In the genomic region with DNA sequence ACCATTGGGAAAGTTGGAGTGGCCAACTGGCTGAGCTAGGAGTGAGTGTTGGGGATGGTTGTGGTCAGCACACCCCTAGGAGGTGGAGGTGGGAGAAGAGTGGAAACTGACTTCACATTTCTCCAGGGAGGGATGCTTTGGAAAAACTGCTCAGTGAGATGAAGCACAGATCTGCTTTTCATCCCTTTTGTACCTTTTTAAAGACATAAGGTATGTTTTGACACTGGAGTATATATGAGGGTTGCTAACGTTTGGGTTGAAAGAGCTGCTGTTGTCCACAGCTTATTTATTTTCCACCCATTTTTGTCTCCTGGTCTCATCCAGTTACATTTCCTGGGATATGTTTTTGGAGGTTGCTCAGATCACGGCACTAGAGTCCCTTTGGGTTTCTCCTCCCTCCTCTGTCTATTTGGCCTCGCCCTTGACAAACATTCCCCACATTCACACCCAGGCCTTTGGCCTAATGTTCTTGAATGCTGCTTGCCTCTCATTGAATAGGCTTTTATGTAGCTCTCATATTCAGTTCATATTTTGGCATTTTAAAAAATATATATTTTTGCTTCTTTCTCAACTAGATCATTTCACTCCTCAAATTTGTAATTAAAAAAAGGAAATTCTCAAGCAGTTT, we compare ENCODE assay signal across 15 cellular contexts. TPM values are rescaled to one million over a fixed set of nuclear protein-coding genes. Genes with fewer than 3 reads are reported as not detected.
DNase-seq lines count a peak whose midpoint lies in the region; ATAC-seq and TF ChIP-seq lines count a peak whose summit lies in the region.
"Had no signal": no experiment of that assay in that cellular context is flagged by ENCODE, and none has a peak within 500 bp of the region (broad histone marks: within the 10 kb centered on the region; RNA-seq: fewer than 3 reads in every experiment).

No MANE protein-coding gene starts in this region.

- intact Hi-C loops in naive thymus-derived CD4-positive, alpha-beta T cell (cut with micrococcal nuclease), result no loop called here

- H3K9ac ChIP-seq in Loucy (ENCODE audit: low read depth, low read length, poor library complexity, severe bottlenecking), result peak overlapping the region; percentile 62

- peaks cover 19% of the 10 kb centered on the region for H3K36me3 Mint-ChIP-seq in effector memory CD8-positive, alpha-beta T cell (ENCODE audit: insufficient read depth)
- H3K36me3 Mint-ChIP-seq in naive thymus-derived CD4-positive, alpha-beta T cell, result peaks cover 0 to 31% (median 4%) of the 10 kb centered on the region in 5 donors

- peak overlapping the region; percentile 51 for H3K4me3 ChIP-seq in Loucy (ENCODE audit: low read length, poor library complexity, severe bottlenecking)
- no peak overlapping the region for H3K4me3 ChIP-seq in naive thymus-derived CD4-positive, alpha-beta T cell (ENCODE audit: low read length)
- H3K4me3 ChIP-seq: dorsolateral prefrontal cortex, thoracic aorta had no signal

- ATAC-seq in effector memory CD8-positive, alpha-beta T cell (replicated peaks), result no peak
- ATAC-seq in naive thymus-derived CD4-positive, alpha-beta T cell, result no peak
- ATAC-seq in HG03442 (IDR thresholded peaks at IDR 0.05; ENCODE audit: unreplicated experiment) (no peak), HG03521 (IDR thresholded peaks at IDR 0.05; ENCODE audit: unreplicated experiment) (no peak)

- no peaks in the 10 kb centered on the region for H3K9me3 Mint-ChIP-seq in effector memory CD8-positive, alpha-beta T cell
- no peaks in the 10 kb centered on the region for H3K9me3 Mint-ChIP-seq in naive thymus-derived CD4-positive, alpha-beta T cell

- POLR2A ChIA-PET in naive thymus-derived CD4-positive, alpha-beta T cell (lab: Charles Lee), result interaction anchor here (0.7 to 2.5 kb wide), 3 partner anchors 36 to 234 kb away, joined by 3 to 8 read pairs (median 3); no protein-coding TSS in a partner anchor

- H3K27me3 Mint-ChIP-seq in effector memory CD8-positive, alpha-beta T cell, result no peaks in the 10 kb centered on the region
- H3K27me3 Mint-ChIP-seq in naive thymus-derived CD4-positive, alpha-beta T cell, result no peaks in the 10 kb centered on the region

- peaks cover 99% of the 10 kb centered on the region for H3K79me2 ChIP-seq in Loucy (ENCODE audit: insufficient read depth, low read length)

- H4K20me1 ChIP-seq in Loucy (ENCODE audit: insufficient read depth, low read length, poor library complexity, severe bottlenecking), result peaks cover 93% of the 10 kb centered on the region

- peak overlapping the region; percentile 55 for H3K27ac ChIP-seq in 22Rv1
- no peak overlapping the region for H3K27ac ChIP-seq in naive thymus-derived CD4-positive, alpha-beta T cell (ENCODE audit: low read depth, low read length)
- H3K27ac ChIP-seq: neutrophil, thoracic aorta had no signal

- H3K27ac Mint-ChIP-seq in effector memory CD8-positive, alpha-beta T cell, result peak overlapping the region; percentile 10 to 25
- H3K27ac Mint-ChIP-seq in naive thymus-derived CD4-positive, alpha-beta T cell, result peak overlapping the region in 5 of 9 donors; percentile 31 to 74 (median 55)

- peaks cover 34 to 40% of the 10 kb centered on the region in 2 donors for H3K4me1 Mint-ChIP-seq in effector memory CD8-positive, alpha-beta T cell (ENCODE audit: low read depth in 2 of 2)
- H3K4me1 Mint-ChIP-seq in naive thymus-derived CD4-positive, alpha-beta T cell, result peaks cover 36 to 83% (median 68%) of the 10 kb centered on the region in 7 donors

- no peak overlapping the region for H2AFZ ChIP-seq in Loucy (ENCODE audit: low read length)

- H3K4me2 ChIP-seq in Loucy (ENCODE audit: low read depth, low read length, poor library complexity, severe bottlenecking), result peak overlapping the region; percentile 76

- CTCF ChIA-PET in naive thymus-derived CD4-positive, alpha-beta T cell (lab: Charles Lee), result no interaction called here

- TF ChIP-seq CTCF in 22Rv1 (IDR thresholded peaks at IDR 0.05), result no peak
- no peak for TF ChIP-seq CTCF in Loucy (conservative IDR thresholded peaks at IDR 0.05; ENCODE audit: low read length)

- peaks cover 77% of the 10 kb centered on the region for H3K4me1 ChIP-seq in Loucy (ENCODE audit: insufficient read depth, low read length, poor library complexity, severe bottlenecking)
- H3K4me1 ChIP-seq in naive thymus-derived CD4-positive, alpha-beta T cell (ENCODE audit: control insufficient read depth in 2 of 2, insufficient read depth in 2 of 2, low read length in 2 of 2), result peaks cover 0 to 12% of the 10 kb centered on the region in 2 donors

- H3K4me3 Mint-ChIP-seq in effector memory CD8-positive, alpha-beta T cell, result no peak overlapping the region
- H3K4me3 Mint-ChIP-seq in naive thymus-derived CD4-positive, alpha-beta T cell, result peak overlapping the region in 1 of 10 donors; percentile 27

- H3K9me3 ChIP-seq in Loucy (ENCODE audit: insufficient read depth, low read depth, low read length), result no peaks in the 10 kb centered on the region
- H3K9me3 ChIP-seq in naive thymus-derived CD4-positive, alpha-beta T cell (ENCODE audit: control insufficient read depth in 2 of 3, low read length in 3 of 3), result no peaks in the 10 kb centered on the region
- H3K9me3 ChIP-seq: neutrophil, thoracic aorta had no signal

- H3F3A ChIP-seq in Loucy (ENCODE audit: low read depth), result no peaks in the 10 kb centered on the region

- H3K9me2 ChIP-seq in Loucy (replicated peaks; ENCODE audit: low read depth, low read length), result no peaks in the 10 kb centered on the region

- no peaks in the 10 kb centered on the region for H3K27me3 ChIP-seq in Loucy (ENCODE audit: insufficient read depth, low read length, poor library complexity, severe bottlenecking)
- H3K27me3 ChIP-seq in naive thymus-derived CD4-positive, alpha-beta T cell (ENCODE audit: control insufficient read depth in 2 of 2, insufficient read depth in 2 of 2, low read length in 2 of 2), result no peaks in the 10 kb centered on the region
- H3K27me3 ChIP-seq: dorsolateral prefrontal cortex, neutrophil had no signal

- peaks cover 20% of the 10 kb centered on the region; the same call in 1 of the 2 replicates for H3K36me3 ChIP-seq in Loucy (ENCODE audit: insufficient read depth, low read length)
- H3K36me3 ChIP-seq in naive thymus-derived CD4-positive, alpha-beta T cell (ENCODE audit: control insufficient read depth in 2 of 3, insufficient read depth in 3 of 3, low read length in 3 of 3), result no peaks in the 10 kb centered on the region
- H3K36me3 ChIP-seq: thoracic aorta had no signal

- DNase-seq in effector memory CD8-positive, alpha-beta T cell, result no peak
- no peak for DNase-seq in naive thymus-derived CD4-positive, alpha-beta T cell
- DNase-seq in NCI-H2029 treated with DMSO at 0.1 percent for 48 hours (lab: John Stamatoyannopoulos, UW), result no peak
- DNase-seq in DMS79 (lab: John Stamatoyannopoulos, UW), result no peak
- DNase-seq: activated effector memory CD4-positive, alpha-beta T cell treated with anti-CD3 and anti-CD28 coated beads, Interleukin-2, amount 50 U/mL, for 16 hours; dorsolateral prefrontal cortex; hypothalamus; NCI-H187 treated with DMSO at 0.1 percent for 48 hours; stimulated activated CD4-positive, alpha-beta T cell treated with anti-CD3 and anti-CD28 coated beads, Interleukin-4, amount 100 ng/mL, for 4 hours had no signal

RNA-seq across cellular contexts. Expression of a gene that starts 8.3 kb away (rescaled TPM):
- total RNA-seq in naive thymus-derived CD4-positive, alpha-beta T cell, result 100 to 1,000 TPM in 3 of 5 experiments, 10 to 100 TPM in 2; 71.5 to 117 (median 101) TPM
- polyA plus RNA-seq in naive thymus-derived CD4-positive, alpha-beta T cell, result 10 to 100 TPM; 17.4 to 21.0 TPM

RNA-seq across cellular contexts. Expression of a gene that starts 40.7 kb away (rescaled TPM):
- 10 to 100 TPM; 13.7 to 22.8 (median 18.2) TPM for total RNA-seq in naive thymus-derived CD4-positive, alpha-beta T cell
- polyA plus RNA-seq in naive thymus-derived CD4-positive, alpha-beta T cell, result 1 to 10 TPM; 4.5 to 9.1 TPM
